1 cellular context compared by ENCODE assay signal in the genomic region with DNA sequence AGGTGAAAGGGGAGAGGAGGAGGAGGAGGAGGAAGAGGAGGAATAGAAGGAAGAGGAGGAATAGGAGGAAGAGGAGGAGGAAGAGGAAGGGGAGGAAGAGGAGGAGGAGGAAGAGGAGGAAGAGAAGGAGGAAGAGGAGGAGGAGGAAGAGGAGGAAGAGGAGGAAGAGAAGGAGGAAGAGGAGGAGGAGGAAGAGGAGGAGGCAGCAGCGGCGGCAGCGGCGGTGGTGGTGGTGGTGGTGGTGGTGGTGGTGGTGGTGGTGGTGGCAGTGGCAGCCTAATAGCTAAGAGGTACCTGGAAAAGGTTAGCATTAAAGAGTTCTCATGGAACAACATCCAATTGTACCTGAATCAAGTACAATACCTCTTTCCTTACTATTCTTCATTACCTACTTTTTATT.
TF ChIP-seq lines count a peak whose summit lies in the region.

No MANE protein-coding gene starts in this region.

TF ChIP-seq in HEK293, 187 proteins besides CTCF, POLR2A, EP300 and RAD21 (continued from another document):
- no peak for TF ChIP-seq KLF1 (tag by site-specific recombination; IDR thresholded peaks at IDR 0.05)
- TF ChIP-seq, protein P1, sequence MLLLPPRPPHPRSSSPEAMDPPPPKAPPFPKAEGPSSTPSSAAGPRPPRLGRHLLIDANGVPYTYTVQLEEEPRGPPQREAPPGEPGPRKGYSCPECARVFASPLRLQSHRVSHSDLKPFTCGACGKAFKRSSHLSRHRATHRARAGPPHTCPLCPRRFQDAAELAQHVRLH (tag by site-specific recombination; IDR thresholded peaks at IDR 0.05): no peak
- TF ChIP-seq, protein P2, sequence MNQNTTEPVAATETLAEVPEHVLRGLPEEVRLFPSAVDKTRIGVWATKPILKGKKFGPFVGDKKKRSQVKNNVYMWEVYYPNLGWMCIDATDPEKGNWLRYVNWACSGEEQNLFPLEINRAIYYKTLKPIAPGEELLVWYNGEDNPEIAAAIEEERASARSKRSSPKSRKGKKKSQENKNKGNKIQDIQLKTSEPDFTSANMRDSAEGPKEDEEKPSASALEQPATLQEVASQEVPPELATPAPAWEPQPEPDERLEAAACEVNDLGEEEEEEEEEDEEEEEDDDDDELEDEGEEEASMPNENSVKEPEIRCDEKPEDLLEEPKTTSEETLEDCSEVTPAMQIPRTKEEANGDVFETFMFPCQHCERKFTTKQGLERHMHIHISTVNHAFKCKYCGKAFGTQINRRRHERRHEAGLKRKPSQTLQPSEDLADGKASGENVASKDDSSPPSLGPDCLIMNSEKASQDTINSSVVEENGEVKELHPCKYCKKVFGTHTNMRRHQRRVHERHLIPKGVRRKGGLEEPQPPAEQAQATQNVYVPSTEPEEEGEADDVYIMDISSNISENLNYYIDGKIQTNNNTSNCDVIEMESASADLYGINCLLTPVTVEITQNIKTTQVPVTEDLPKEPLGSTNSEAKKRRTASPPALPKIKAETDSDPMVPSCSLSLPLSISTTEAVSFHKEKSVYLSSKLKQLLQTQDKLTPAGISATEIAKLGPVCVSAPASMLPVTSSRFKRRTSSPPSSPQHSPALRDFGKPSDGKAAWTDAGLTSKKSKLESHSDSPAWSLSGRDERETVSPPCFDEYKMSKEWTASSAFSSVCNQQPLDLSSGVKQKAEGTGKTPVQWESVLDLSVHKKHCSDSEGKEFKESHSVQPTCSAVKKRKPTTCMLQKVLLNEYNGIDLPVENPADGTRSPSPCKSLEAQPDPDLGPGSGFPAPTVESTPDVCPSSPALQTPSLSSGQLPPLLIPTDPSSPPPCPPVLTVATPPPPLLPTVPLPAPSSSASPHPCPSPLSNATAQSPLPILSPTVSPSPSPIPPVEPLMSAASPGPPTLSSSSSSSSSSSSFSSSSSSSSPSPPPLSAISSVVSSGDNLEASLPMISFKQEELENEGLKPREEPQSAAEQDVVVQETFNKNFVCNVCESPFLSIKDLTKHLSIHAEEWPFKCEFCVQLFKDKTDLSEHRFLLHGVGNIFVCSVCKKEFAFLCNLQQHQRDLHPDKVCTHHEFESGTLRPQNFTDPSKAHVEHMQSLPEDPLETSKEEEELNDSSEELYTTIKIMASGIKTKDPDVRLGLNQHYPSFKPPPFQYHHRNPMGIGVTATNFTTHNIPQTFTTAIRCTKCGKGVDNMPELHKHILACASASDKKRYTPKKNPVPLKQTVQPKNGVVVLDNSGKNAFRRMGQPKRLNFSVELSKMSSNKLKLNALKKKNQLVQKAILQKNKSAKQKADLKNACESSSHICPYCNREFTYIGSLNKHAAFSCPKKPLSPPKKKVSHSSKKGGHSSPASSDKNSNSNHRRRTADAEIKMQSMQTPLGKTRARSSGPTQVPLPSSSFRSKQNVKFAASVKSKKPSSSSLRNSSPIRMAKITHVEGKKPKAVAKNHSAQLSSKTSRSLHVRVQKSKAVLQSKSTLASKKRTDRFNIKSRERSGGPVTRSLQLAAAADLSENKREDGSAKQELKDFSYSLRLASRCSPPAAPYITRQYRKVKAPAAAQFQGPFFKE (tag by site-specific recombination; IDR thresholded peaks at IDR 0.05; ENCODE audit: borderline replicate concordance): no peak
- TF ChIP-seq ZNF366 (tag by site-specific recombination; conservative IDR thresholded peaks at IDR 0.05): no peak
- no peak for TF ChIP-seq ZNF792 (tag by site-specific recombination; IDR thresholded peaks at IDR 0.05)
- TF ChIP-seq ZBTB48 (tag by site-specific recombination; IDR thresholded peaks at IDR 0.05): no peak
- TF ChIP-seq, protein P3, sequence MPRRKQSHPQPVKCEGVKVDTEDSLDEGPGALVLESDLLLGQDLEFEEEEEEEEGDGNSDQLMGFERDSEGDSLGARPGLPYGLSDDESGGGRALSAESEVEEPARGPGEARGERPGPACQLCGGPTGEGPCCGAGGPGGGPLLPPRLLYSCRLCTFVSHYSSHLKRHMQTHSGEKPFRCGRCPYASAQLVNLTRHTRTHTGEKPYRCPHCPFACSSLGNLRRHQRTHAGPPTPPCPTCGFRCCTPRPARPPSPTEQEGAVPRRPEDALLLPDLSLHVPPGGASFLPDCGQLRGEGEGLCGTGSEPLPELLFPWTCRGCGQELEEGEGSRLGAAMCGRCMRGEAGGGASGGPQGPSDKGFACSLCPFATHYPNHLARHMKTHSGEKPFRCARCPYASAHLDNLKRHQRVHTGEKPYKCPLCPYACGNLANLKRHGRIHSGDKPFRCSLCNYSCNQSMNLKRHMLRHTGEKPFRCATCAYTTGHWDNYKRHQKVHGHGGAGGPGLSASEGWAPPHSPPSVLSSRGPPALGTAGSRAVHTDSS (tag by site-specific recombination; IDR thresholded peaks at IDR 0.05): peak; percentile 67; the same call in 1 of the 2 replicates
- no peak for TF ChIP-seq ZNF707 (tag by site-specific recombination; IDR thresholded peaks at IDR 0.05)
- no peak for TF ChIP-seq MZF1 (tag by site-specific recombination; IDR thresholded peaks at IDR 0.05; ENCODE audit: borderline replicate concordance)
- no peak for TF ChIP-seq ZNF544 (tag by site-specific recombination; IDR thresholded peaks at IDR 0.05)
- TF ChIP-seq ZNF202 (tag by site-specific recombination; IDR thresholded peaks at IDR 0.05; ENCODE audit: borderline replicate concordance): no peak
- TF ChIP-seq, protein P4, sequence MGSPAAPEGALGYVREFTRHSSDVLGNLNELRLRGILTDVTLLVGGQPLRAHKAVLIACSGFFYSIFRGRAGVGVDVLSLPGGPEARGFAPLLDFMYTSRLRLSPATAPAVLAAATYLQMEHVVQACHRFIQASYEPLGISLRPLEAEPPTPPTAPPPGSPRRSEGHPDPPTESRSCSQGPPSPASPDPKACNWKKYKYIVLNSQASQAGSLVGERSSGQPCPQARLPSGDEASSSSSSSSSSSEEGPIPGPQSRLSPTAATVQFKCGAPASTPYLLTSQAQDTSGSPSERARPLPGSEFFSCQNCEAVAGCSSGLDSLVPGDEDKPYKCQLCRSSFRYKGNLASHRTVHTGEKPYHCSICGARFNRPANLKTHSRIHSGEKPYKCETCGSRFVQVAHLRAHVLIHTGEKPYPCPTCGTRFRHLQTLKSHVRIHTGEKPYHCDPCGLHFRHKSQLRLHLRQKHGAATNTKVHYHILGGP (tag by site-specific recombination; IDR thresholded peaks at IDR 0.05): no peak
- TF ChIP-seq EGR2 (tag by site-specific recombination; IDR thresholded peaks at IDR 0.05; ENCODE audit: low read depth): 0 out of 2 replicates have a peak, but pooled peaks have one; percentile 31
